8 cellular contexts compared by ENCODE assay signal in genomic region chr20:61176874-61177273, GRCh38.
"Had no signal": no experiment of that assay in that cellular context is flagged by ENCODE, and none has a peak within 500 bp of the region (broad histone marks: within the 10 kb centered on the region; RNA-seq: fewer than 3 reads in every experiment).

No MANE protein-coding gene starts in this region.

- DNase-seq: GDM1, GF-D8 had no signal

- FAIRE-seq: G401.6, GM12878, GM12891, GM12892, GM18507, GM19239 had no signal

- H3K4me3 ChIP-seq: GM12878 had no signal

- ATAC-seq: GM12878 had no signal
